ENCODE assay signal across 13 cellular contexts in the genomic region with DNA sequence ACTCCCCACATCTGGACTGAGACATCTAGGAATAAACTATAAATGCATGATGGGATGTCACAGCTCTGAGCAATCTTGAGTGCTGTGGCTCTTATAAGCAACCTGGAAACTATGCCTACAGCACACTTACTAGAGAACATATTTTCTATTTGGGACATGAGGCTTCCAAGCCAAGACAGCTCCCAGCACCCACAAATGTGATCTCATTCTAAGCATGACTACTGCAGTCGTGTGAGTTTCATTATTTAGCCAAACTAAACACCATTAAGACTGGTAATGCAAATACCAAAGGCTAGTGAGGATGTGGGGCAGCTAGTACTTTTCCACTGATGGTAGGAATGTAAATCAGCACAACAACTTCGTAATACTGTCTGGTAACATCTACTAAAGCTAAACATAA.
A peak's percentile ranks its signal among the peaks of the same experiment; 100 is the strongest.
DNase-seq lines count a peak whose midpoint lies in the region; ATAC-seq and TF ChIP-seq lines count a peak whose summit lies in the region.
"Had no signal": no experiment of that assay in that cellular context is flagged by ENCODE, and none has a peak within 500 bp of the region (broad histone marks: within the 10 kb centered on the region; RNA-seq: fewer than 3 reads in every experiment).

No MANE protein-coding gene starts in this region.

- no peaks in the 10 kb centered on the region for H3K79me2 ChIP-seq in smooth muscle cell (ENCODE audit: low read depth)

- H3K4me2 ChIP-seq in smooth muscle cell, result peak overlapping the region; percentile 62

- H3K4me1 Mint-ChIP-seq in effector memory CD8-positive, alpha-beta T cell (ENCODE audit: low read depth in 2 of 2), result peaks cover 2 to 5% of the 10 kb centered on the region in 2 donors

- 41% methylated on average over 2 of the region's 2 CpGs for WGBS in smooth muscle cell (ENCODE audit: low lambda C conversion rate)

- ATAC-seq in GM19467 (IDR thresholded peaks at IDR 0.05; ENCODE audit: unreplicated experiment), result no peak
- no peak for ATAC-seq in effector memory CD8-positive, alpha-beta T cell (replicated peaks)

- no peaks in the 10 kb centered on the region for H3K9me3 ChIP-seq in smooth muscle cell (replicated peaks; ENCODE audit: low read depth)

- H3K27ac Mint-ChIP-seq in effector memory CD8-positive, alpha-beta T cell, result no peak overlapping the region

- DNase-seq in NCI-H526 (lab: John Stamatoyannopoulos, UW) (peak; percentile 27 to 30), NCI-H526 treated with DMSO at 0.1 percent for 48 hours (lab: John Stamatoyannopoulos, UW) (no peak), amniotic epithelial cell (ENCODE audit: low read depth) (peak; percentile 85), fibroblast of villous mesenchyme (ENCODE audit: low read depth) (peak; percentile 97), smooth muscle cell (lab: John Stamatoyannopoulos, UW; ENCODE audit: unreplicated experiment) (no peak)
- DNase-seq in activated CD8-positive, alpha-beta memory T cell treated with anti-CD3 and anti-CD28 coated beads, Interleukin-2, amount 50 U/mL, for 48 hours, result no peak
- no peak for DNase-seq in effector memory CD8-positive, alpha-beta T cell
- DNase-seq: activated CD4-positive, CD25-positive, alpha-beta regulatory T cell treated with anti-CD3 and anti-CD28 coated beads, Interleukin-2, amount 50 U/mL, for 72 hours; activated effector memory CD4-positive, alpha-beta T cell treated with anti-CD3 and anti-CD28 coated beads, Interleukin-2, amount 50 U/mL, for 16 hours; posterior cingulate gyrus had no signal

- H3K9ac ChIP-seq in smooth muscle cell (ENCODE audit: low read depth), result no peak overlapping the region

- H3F3A ChIP-seq in smooth muscle cell (ENCODE audit: low read depth), result no peaks in the 10 kb centered on the region

- H3K36me3 ChIP-seq in smooth muscle cell (ENCODE audit: low read depth), result peaks cover 4% of the 10 kb centered on the region

- H3K27me3 ChIP-seq in smooth muscle cell (ENCODE audit: low read depth), result no peaks in the 10 kb centered on the region

- H4K20me1 ChIP-seq in smooth muscle cell (ENCODE audit: low read depth), result no peaks in the 10 kb centered on the region

- H3K4me3 ChIP-seq in fibroblast of villous mesenchyme (ENCODE audit: low read depth, low read length), result peak overlapping the region; percentile 7
- H3K4me3 ChIP-seq in smooth muscle cell, result no peak overlapping the region

- TF ChIP-seq CTCF in fibroblast of villous mesenchyme (IDR thresholded peaks at IDR 0.05; ENCODE audit: insufficient read depth, low read depth, low read length), result no peak
- TF ChIP-seq CTCF in smooth muscle cell (IDR thresholded peaks at IDR 0.05; ENCODE audit: borderline replicate concordance, insufficient read depth, poor library complexity, severe bottlenecking), result no peak

- H3K4me1 ChIP-seq in smooth muscle cell (ENCODE audit: low read depth), result no peaks in the 10 kb centered on the region

- H3K27me3 Mint-ChIP-seq in effector memory CD8-positive, alpha-beta T cell, result no peaks in the 10 kb centered on the region

- peaks cover 12% of the 10 kb centered on the region for H3K36me3 Mint-ChIP-seq in effector memory CD8-positive, alpha-beta T cell (ENCODE audit: insufficient read depth)

- H3K9me3 Mint-ChIP-seq in effector memory CD8-positive, alpha-beta T cell, result no peaks in the 10 kb centered on the region

- H3K4me3 Mint-ChIP-seq in effector memory CD8-positive, alpha-beta T cell, result no peak overlapping the region

- no peak overlapping the region for H2AFZ ChIP-seq in smooth muscle cell (ENCODE audit: low read depth)

- H3K27ac ChIP-seq in smooth muscle cell (ENCODE audit: low read depth), result peak overlapping the region; percentile 64
- H3K27ac ChIP-seq: 22Rv1, RWPE1 had no signal

Comparison
In these comparisons a context has a peak if more than half of its experiments do, and no peak if none do; other contexts are left out.
1. DNase-seq: peak in NCI-H526 (2 of 2), amniotic epithelial cell (single experiment) and fibroblast of villous mesenchyme (single experiment); none in NCI-H526 treated with DMSO at 0.1 percent for 48 hours (single experiment), smooth muscle cell (single experiment), activated CD8-positive, alpha-beta memory T cell treated with anti-CD3 and anti-CD28 coated beads, Interleukin-2, amount 50 U/mL, for 48 hours (single experiment) and effector memory CD8-positive, alpha-beta T cell (0 of 3).